Comparison of ENCODE assay signal across 8 cellular contexts in genomic region chr15:90871716-90872480, GRCh38. TPM values are rescaled to one million over a fixed set of nuclear protein-coding genes. Genes with fewer than 3 reads are reported as not detected.
DNase-seq lines count a peak whose midpoint lies in the region; ATAC-seq and TF ChIP-seq lines count a peak whose summit lies in the region.

No MANE protein-coding gene starts in this region.

- peak; percentile 75 for DNase-seq in activated effector memory CD4-positive, alpha-beta T cell treated with anti-CD3 and anti-CD28 coated beads, Interleukin-2, amount 50 U/mL, for 16 hours
- no peak for DNase-seq in activated effector memory CD4-positive, alpha-beta T cell treated with Interleukin-2 at 50 U/mL for 16 hours
- DNase-seq in colonic mucosa (peak; percentile 58), mesendoderm (peak; percentile 62)

- peak overlapping the region; percentile 29 for H2BK120ac ChIP-seq in mesendoderm (ENCODE audit: low read depth, low read length)

- H3K27ac ChIP-seq in OCI-LY3 (ENCODE audit: low read length) (no peak overlapping the region), colonic mucosa (peak overlapping the region; percentile 88), mesendoderm (ENCODE audit: low read depth, low read length) (peak overlapping the region; percentile 59), urinary bladder (ENCODE audit: low read depth) (peak overlapping the region; percentile 92)

- no peak overlapping the region for H4K5ac ChIP-seq in mesendoderm (ENCODE audit: low read length)

- peaks cover 16% of the 10 kb centered on the region for H3K79me2 ChIP-seq in OCI-LY3 (ENCODE audit: low read length)
- peaks cover 33% of the 10 kb centered on the region for H3K79me2 ChIP-seq in mesendoderm (ENCODE audit: control insufficient read depth, insufficient read depth, low read length)

- peak overlapping the region; percentile 70 for H3K9ac ChIP-seq in OCI-LY3 (ENCODE audit: low read length)
- H3K9ac ChIP-seq in colonic mucosa (ENCODE audit: low read depth in 2 of 2, low read length in 2 of 2), result peak overlapping the region; percentile 85 to 93
- peak overlapping the region; percentile 91 for H3K9ac ChIP-seq in mesendoderm (ENCODE audit: low read length)

- H3K56ac ChIP-seq in mesendoderm (ENCODE audit: low read length), result peak overlapping the region; percentile 94

- H3K4ac ChIP-seq in mesendoderm (ENCODE audit: low read depth, low read length), result peak overlapping the region; percentile 99

- no peak overlapping the region for H2BK15ac ChIP-seq in mesendoderm (replicated peaks; ENCODE audit: low read depth)

- H3K27me3 ChIP-seq in OCI-LY3 (ENCODE audit: low read depth, low read length), result peaks cover 6% of the 10 kb centered on the region; the same call in 1 of the 2 replicates
- H3K27me3 ChIP-seq in colonic mucosa, result no peaks in the 10 kb centered on the region
- H3K27me3 ChIP-seq in mesendoderm (ENCODE audit: insufficient read depth, low read length, poor library complexity), result no peaks in the 10 kb centered on the region

- WGBS in mesendoderm (ENCODE audit: extremely low coverage, insufficient coverage, low lambda C conversion rate), result no CpG with 5 or more reads among the region's 77 CpGs
- 2% methylated on average over 77 of the region's 77 CpGs for WGBS in urinary bladder

- no peaks in the 10 kb centered on the region for H3K36me3 ChIP-seq in OCI-LY3 (replicated peaks; ENCODE audit: low read depth, low read length)
- H3K36me3 ChIP-seq in colonic mucosa, result peaks cover 5% of the 10 kb centered on the region
- peaks cover 2% of the 10 kb centered on the region for H3K36me3 ChIP-seq in mesendoderm (ENCODE audit: control insufficient read depth, insufficient read depth, low read length)
- peaks cover 4% of the 10 kb centered on the region for H3K36me3 ChIP-seq in urinary bladder (ENCODE audit: insufficient read depth)

- intact Hi-C loops in colonic mucosa (cut with DNase I), result no loop called here

- no peak overlapping the region for H2AK5ac ChIP-seq in mesendoderm (ENCODE audit: low read length)

- ATAC-seq in GM21619 (IDR thresholded peaks at IDR 0.05; ENCODE audit: unreplicated experiment), result no peak
- no peak for ATAC-seq in HG03354 (IDR thresholded peaks at IDR 0.05; ENCODE audit: poor library complexity, severe bottlenecking, unreplicated experiment)

- H3K18ac ChIP-seq in mesendoderm (ENCODE audit: low read length), result peak overlapping the region; percentile 97

- peak overlapping the region; percentile 59 for H4K8ac ChIP-seq in mesendoderm (ENCODE audit: low read depth, low read length)

- peaks cover 9% of the 10 kb centered on the region for H3K79me1 ChIP-seq in mesendoderm (ENCODE audit: low read length)

- no peak overlapping the region for H3K23ac ChIP-seq in mesendoderm (ENCODE audit: low read length)

- TF ChIP-seq CTCF in OCI-LY3 (IDR thresholded peaks at IDR 0.05; ENCODE audit: low read depth, low read length) (no peak), colonic mucosa (IDR thresholded peaks at IDR 0.05) (no peak)

- no peaks in the 10 kb centered on the region for H4K20me1 ChIP-seq in OCI-LY3 (ENCODE audit: insufficient read depth, low read length)

- H3K9me3 ChIP-seq in OCI-LY3 (ENCODE audit: insufficient read depth, low read length) (no peaks in the 10 kb centered on the region), colonic mucosa (no peaks in the 10 kb centered on the region)

- H3K4me1 ChIP-seq in OCI-LY3 (ENCODE audit: low read length), result peaks cover 29% of the 10 kb centered on the region
- H3K4me1 ChIP-seq in colonic mucosa, result peaks cover 40% of the 10 kb centered on the region
- H3K4me1 ChIP-seq in mesendoderm (ENCODE audit: control insufficient read depth, low read depth, low read length), result peaks cover 31% of the 10 kb centered on the region
- peaks cover 2% of the 10 kb centered on the region for H3K4me1 ChIP-seq in urinary bladder (ENCODE audit: insufficient read depth)

- H3K4me3 ChIP-seq in OCI-LY3 (ENCODE audit: low read length) (peak overlapping the region; percentile 81), colonic mucosa (peak overlapping the region; percentile 81), mesendoderm (ENCODE audit: low read length) (peak overlapping the region; percentile 68), urinary bladder (ENCODE audit: low read depth, low read length) (peak overlapping the region; percentile 93)

- peak overlapping the region; percentile 45; the same call in 1 of the 2 replicates for H2AFZ ChIP-seq in OCI-LY3 (ENCODE audit: low read depth, low read length)

- H3K4me2 ChIP-seq in OCI-LY3 (ENCODE audit: low read length) (peak overlapping the region; percentile 98), mesendoderm (ENCODE audit: low read length) (peak overlapping the region; percentile 92)

- H2BK5ac ChIP-seq in mesendoderm (ENCODE audit: low read length), result no peak overlapping the region

RNA-seq across cellular contexts. Expression of gene FURIN, which starts 3.5 kb away (rescaled TPM):
- 10 to 100 TPM; 72.3 to 82.5 TPM for total RNA-seq in colonic mucosa
- 23.0 TPM for polyA plus RNA-seq in mesendoderm (2013, experiment 1 of 2)
- polyA plus RNA-seq in mesendoderm (2013, experiment 2 of 2), result 22.8 TPM
- total RNA-seq in urinary bladder, result 10.5 TPM
- 53.7 TPM for polyA plus RNA-seq in urinary bladder

RNA-seq across cellular contexts. Expression of gene FES, which starts 12.4 kb away (rescaled TPM):
- total RNA-seq in colonic mucosa, result 1 to 10 TPM; 6.5 to 8.8 TPM
- 4.1 TPM for polyA plus RNA-seq in mesendoderm (2013, experiment 1 of 2)
- 4.3 TPM for polyA plus RNA-seq in mesendoderm (2013, experiment 2 of 2)
- total RNA-seq in urinary bladder, result 27.0 TPM
- polyA plus RNA-seq in urinary bladder, result 30.0 TPM

RNA-seq across cellular contexts. Expression of gene MAN2A2, which starts 31.2 kb away (rescaled TPM):
- total RNA-seq in colonic mucosa, result 10 to 100 TPM; 34.2 to 66.4 TPM
- 5.4 TPM for polyA plus RNA-seq in mesendoderm (2013, experiment 1 of 2)
- polyA plus RNA-seq in mesendoderm (2013, experiment 2 of 2), result 7.8 TPM
- total RNA-seq in urinary bladder, result 19.4 TPM
- 31.4 TPM for polyA plus RNA-seq in urinary bladder
